ENCODE assay signal across 10 cellular contexts in the genomic region with DNA sequence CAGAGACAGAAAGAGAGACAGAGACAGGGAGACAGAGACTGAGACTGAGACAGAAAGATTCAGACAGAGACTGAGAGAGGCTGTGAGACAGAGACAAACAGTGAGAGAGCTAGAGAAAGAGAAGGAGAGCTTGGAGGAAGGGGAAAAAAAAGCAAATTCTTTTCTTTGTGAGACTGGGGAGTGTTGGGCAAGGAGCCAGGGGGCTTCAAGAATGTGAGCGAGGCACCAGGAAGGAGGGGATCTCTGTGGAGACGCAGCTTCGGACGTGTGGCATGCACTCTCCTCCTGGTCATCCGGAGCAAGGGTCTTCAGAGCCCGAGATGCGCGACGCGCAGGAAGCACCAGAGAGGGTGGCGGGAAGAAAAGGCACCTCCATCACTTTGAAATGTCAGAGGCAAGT.
DNase-seq lines count a peak whose midpoint lies in the region; ATAC-seq and TF ChIP-seq lines count a peak whose summit lies in the region.
"Had no signal": no experiment of that assay in that cellular context is flagged by ENCODE, and none has a peak within 500 bp of the region (broad histone marks: within the 10 kb centered on the region; RNA-seq: fewer than 3 reads in every experiment).

No MANE protein-coding gene starts in this region.

- H3K9me3 ChIP-seq in left ventricle myocardium inferior (replicated peaks) = no peaks in the 10 kb centered on the region
- no peaks in the 10 kb centered on the region for H3K9me3 ChIP-seq in heart right ventricle
- no peaks in the 10 kb centered on the region for H3K9me3 ChIP-seq in mucosa of stomach (ENCODE audit: control insufficient read depth, low read length)
- H3K9me3 ChIP-seq: thoracic aorta had no signal

- H3K27me3 ChIP-seq in left ventricle myocardium inferior (ENCODE audit: low read depth) (peaks cover 66% of the 10 kb centered on the region), heart right ventricle (peaks cover 0 to 77% (median 63%) of the 10 kb centered on the region in 7 donors), mucosa of stomach (ENCODE audit: control insufficient read depth, insufficient read depth, low read length) (peaks cover 16% of the 10 kb centered on the region)

- no peaks in the 10 kb centered on the region for H3K36me3 ChIP-seq in left ventricle myocardium inferior
- H3K36me3 ChIP-seq in heart right ventricle = no peaks in the 10 kb centered on the region
- no peaks in the 10 kb centered on the region for H3K36me3 ChIP-seq in mucosa of stomach (ENCODE audit: control insufficient read depth, insufficient read depth, low read length)
- H3K36me3 ChIP-seq: thoracic aorta had no signal

- H3K9ac ChIP-seq in mucosa of stomach (ENCODE audit: low read length) = peak overlapping the region; percentile 18

- peaks cover 16% of the 10 kb centered on the region for H3K4me1 ChIP-seq in left ventricle myocardium inferior
- H3K4me1 ChIP-seq in heart right ventricle = peaks cover 0 to 20% (median 8%) of the 10 kb centered on the region in 9 donors
- peaks cover 22% of the 10 kb centered on the region for H3K4me1 ChIP-seq in mucosa of stomach (ENCODE audit: control insufficient read depth, insufficient read depth, low read length)

- peak overlapping the region; percentile 40 for H3K4me3 ChIP-seq in left ventricle myocardium inferior
- no peak overlapping the region for H3K4me3 ChIP-seq in heart right ventricle
- no peak overlapping the region for H3K4me3 ChIP-seq in mucosa of stomach (ENCODE audit: low read length)
- H3K4me3 ChIP-seq: thoracic aorta had no signal

- DNase-seq in left ventricle myocardium inferior (no peak), heart right ventricle (no peak), NCI-H2196 (lab: John Stamatoyannopoulos, UW; ENCODE audit: unreplicated experiment) (no peak), NCI-H2171 treated with DMSO at 0.1 percent for 48 hours (lab: John Stamatoyannopoulos, UW) (no peak), CD1c-positive myeloid dendritic cell (ENCODE audit: extremely low spot score) (no peak)
- DNase-seq: T-helper 1 cell had no signal

- ATAC-seq in heart right ventricle = no peak
- no peak for ATAC-seq in GM18498 (IDR thresholded peaks at IDR 0.05; ENCODE audit: unreplicated experiment)

- 20 to 49% methylated on average over 11 of the region's 11 CpGs for WGBS in heart right ventricle, 2 donors

- peak overlapping the region; percentile 61 for H3K27ac ChIP-seq in left ventricle myocardium inferior (replicated peaks)
- no peak overlapping the region for H3K27ac ChIP-seq in heart right ventricle
- H3K27ac ChIP-seq in cingulate gyrus (ENCODE audit: low read depth, low read length) = peak overlapping the region; percentile 65
- H3K27ac ChIP-seq: thoracic aorta had no signal

- TF ChIP-seq CTCF in left ventricle myocardium inferior (IDR thresholded peaks at IDR 0.05; ENCODE audit: borderline replicate concordance) = no peak
- no peak for TF ChIP-seq CTCF in heart right ventricle (IDR thresholded peaks at IDR 0.05)

- intact Hi-C loops in left ventricle myocardium inferior (cut with micrococcal nuclease) = no loop called here
- intact Hi-C loops in heart right ventricle (cut with DNase I) = no loop called here

Comparison
In these comparisons a context has a peak if more than half of its experiments do, and no peak if none do; other contexts are left out.
1. H3K27ac ChIP-seq: peak in left ventricle myocardium inferior (single experiment) and cingulate gyrus (single experiment); none in heart right ventricle (0 of 10).